ENCODE assay signal across 8 cellular contexts in genomic region chr6:8435845-8436168, GRCh38. TPM values are rescaled to one million over a fixed set of nuclear protein-coding genes. Genes with fewer than 3 reads are reported as not detected.
DNase-seq lines count a peak whose midpoint lies in the region; ATAC-seq lines count a peak whose summit lies in the region.

No MANE protein-coding gene starts in this region.

- H3K4me3 Mint-ChIP-seq in activated T-helper 2 cell treated with anti-CD3 and anti-CD28 coated beads, Interferon-gamma antibody, Interleukin-2, Interleukin-4, amounts not matched to agents 10 μg/mL and 5 μg/mL and 100 μg/mL, durations not matched to agents 14 hours and 24 hours and 36 hours (ENCODE audit: low read depth): peak overlapping the region; percentile 94

- no peaks in the 10 kb centered on the region for H3K27me3 Mint-ChIP-seq in activated T-helper 2 cell treated with anti-CD3 and anti-CD28 coated beads, Interferon-gamma antibody, Interleukin-2, Interleukin-4, amounts not matched to agents 10 μg/mL and 5 μg/mL and 100 μg/mL, durations not matched to agents 14 hours and 24 hours and 36 hours (ENCODE audit: low read depth)

- H3K4me1 Mint-ChIP-seq in activated T-helper 2 cell treated with anti-CD3 and anti-CD28 coated beads, Interferon-gamma antibody, Interleukin-2, Interleukin-4, amounts not matched to agents 10 μg/mL and 5 μg/mL and 100 μg/mL, durations not matched to agents 14 hours and 24 hours and 36 hours (ENCODE audit: low read depth): peaks cover 29% of the 10 kb centered on the region

- WGBS in iPS DF 6.9 (ENCODE audit: insufficient coverage, insufficient read length): no CpG with 5 or more reads among the region's 15 CpGs

- H3K4me3 ChIP-seq in iPS DF 6.9 (ENCODE audit: low read length): peak overlapping the region; percentile 98; the same call in 1 of the 2 replicates

- no peaks in the 10 kb centered on the region for H3K27me3 ChIP-seq in iPS DF 6.9 (ENCODE audit: control insufficient read depth, insufficient read depth, low read length)

- H3K36me3 Mint-ChIP-seq in activated T-helper 2 cell treated with anti-CD3 and anti-CD28 coated beads, Interferon-gamma antibody, Interleukin-2, Interleukin-4, amounts not matched to agents 10 μg/mL and 5 μg/mL and 100 μg/mL, durations not matched to agents 14 hours and 24 hours and 36 hours (ENCODE audit: low read depth): peaks cover 17% of the 10 kb centered on the region

- DNase-seq in Right ventricle myocardium inferior (ENCODE audit: missing footprints) (no peak), cardiac septum (ENCODE audit: low spot score) (no peak), iPS DF 6.9 (ENCODE audit: low read depth, low spot score) (no peak), smooth muscle cell of the brain vasculature (ENCODE audit: low read depth, low spot score) (peak; percentile 1), globus pallidus (ENCODE audit: low spot score) (no peak), iPS-NIHi11 (ENCODE audit: low spot score) (no peak)
- DNase-seq in activated T-helper 2 cell treated with anti-CD3 and anti-CD28 coated beads, Interferon-gamma antibody, Interleukin-2, Interleukin-4, amounts not matched to agents 10 μg/mL and 5 μg/mL and 100 μg/mL, durations not matched to agents 14 hours and 24 hours and 36 hours (ENCODE audit: low spot score): no peak

- H3K27ac ChIP-seq in iPS DF 6.9 (ENCODE audit: low read length): no peak overlapping the region

- ATAC-seq in Right ventricle myocardium inferior (peak; percentile 61), HG02870 (IDR thresholded peaks at IDR 0.05; ENCODE audit: unreplicated experiment) (no peak)

- no peaks in the 10 kb centered on the region for H3K9me3 ChIP-seq in iPS DF 6.9 (ENCODE audit: control insufficient read depth, insufficient read depth, low read length)

- no peaks in the 10 kb centered on the region for H3K36me3 ChIP-seq in iPS DF 6.9 (ENCODE audit: control insufficient read depth, insufficient read depth, low read length)

- H3K9me3 Mint-ChIP-seq in activated T-helper 2 cell treated with anti-CD3 and anti-CD28 coated beads, Interferon-gamma antibody, Interleukin-2, Interleukin-4, amounts not matched to agents 10 μg/mL and 5 μg/mL and 100 μg/mL, durations not matched to agents 14 hours and 24 hours and 36 hours: peaks cover 4% of the 10 kb centered on the region

- intact Hi-C loops in Right ventricle myocardium inferior (cut with DNase I) (no loop called here), cardiac septum (cut with DNase I) (loop anchor here (10.0 kb wide), 1 partner anchor 351 kb away; no protein-coding TSS in a partner anchor)
- intact Hi-C loops in activated T-helper 2 cell treated with anti-CD3 and anti-CD28 coated beads, Interferon-gamma antibody, Interleukin-2, Interleukin-4, amounts not matched to agents 10 μg/mL and 5 μg/mL and 100 μg/mL, durations not matched to agents 14 hours and 24 hours and 36 hours (cut with micrococcal nuclease): loop anchor here (2.0 to 10.0 kb wide), 4 partner anchors 371 to 1124 kb away; partner anchors contain the start of genes BLOC1S5, BMP6, SSR1 and TXNDC5

- H3K4me1 ChIP-seq in iPS DF 6.9 (ENCODE audit: control insufficient read depth, insufficient read depth, low read length): no peaks in the 10 kb centered on the region

- H3K27ac Mint-ChIP-seq in activated T-helper 2 cell treated with anti-CD3 and anti-CD28 coated beads, Interferon-gamma antibody, Interleukin-2, Interleukin-4, amounts not matched to agents 10 μg/mL and 5 μg/mL and 100 μg/mL, durations not matched to agents 14 hours and 24 hours and 36 hours: peak overlapping the region; percentile 98

RNA-seq across cellular contexts. Expression of gene SLC35B3, which starts 0.5 kb away (rescaled TPM):
- total RNA-seq in Right ventricle myocardium inferior (7.2 TPM), cardiac septum (6.6 TPM)
- 6.3 and 7.0 TPM in 2 replicates for total RNA-seq in activated T-helper 2 cell treated with anti-CD3 and anti-CD28 coated beads, Interferon-gamma antibody, Interleukin-2, Interleukin-4, amounts not matched to agents 10 μg/mL and 5 μg/mL and 100 μg/mL, durations not matched to agents 14 hours and 24 hours and 36 hours
